ENCODE assay signal across 9 cellular contexts in the genomic region with DNA sequence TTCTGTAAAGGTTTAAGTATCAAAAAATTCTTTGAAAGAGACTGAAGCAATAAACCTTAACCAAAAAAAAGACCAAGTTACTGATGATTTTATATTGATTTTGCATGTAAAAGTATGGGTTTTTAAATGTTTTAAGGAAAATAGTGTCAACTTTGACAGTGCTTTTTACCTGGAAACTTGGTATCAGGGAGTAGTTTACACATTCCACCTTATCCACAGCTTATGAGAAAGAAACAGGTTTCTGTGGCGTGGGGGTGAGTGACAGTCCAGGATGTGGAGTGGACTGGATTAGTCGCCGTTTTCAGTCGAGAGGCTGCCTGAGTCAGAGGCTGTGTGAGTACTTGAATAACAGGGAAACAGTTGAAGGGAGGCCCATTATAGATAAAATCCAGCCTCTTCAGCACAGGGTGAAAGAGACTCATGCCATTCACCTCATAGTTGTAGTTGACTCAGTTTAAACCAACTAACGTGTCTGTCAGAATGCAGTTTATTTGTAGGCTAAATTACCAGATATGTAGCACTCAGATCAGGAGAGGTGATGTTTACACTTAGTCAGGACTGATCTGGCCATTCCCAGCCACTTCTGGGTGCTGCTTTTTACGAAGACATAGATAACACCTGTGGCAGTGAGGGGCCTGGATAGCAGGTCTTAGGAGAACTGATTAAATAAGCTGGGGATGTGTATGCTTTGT. TPM values are rescaled to one million over a fixed set of nuclear protein-coding genes. Genes with fewer than 3 reads are reported as not detected.
DNase-seq lines count a peak whose midpoint lies in the region; ATAC-seq, FAIRE-seq and TF ChIP-seq lines count a peak whose summit lies in the region.
"Had no signal": no experiment of that assay in that cellular context is flagged by ENCODE, and none has a peak within 500 bp of the region (broad histone marks: within the 10 kb centered on the region; RNA-seq: fewer than 3 reads in every experiment).

No MANE protein-coding gene starts in this region.

- peak; percentile 71 for FAIRE-seq in keratinocyte (lab: Jason Lieb, UNC)
- FAIRE-seq: H1 had no signal

- no peaks in the 10 kb centered on the region for H3K9me1 ChIP-seq in keratinocyte (ENCODE audit: control insufficient read depth, extremely low read depth, insufficient read depth, low read length)

- peak in 2 of 5 donors; percentile 49 to 83 for DNase-seq in CD4-positive, alpha-beta memory T cell
- DNase-seq in GM23338 (ENCODE audit: low spot score) (no peak), NT2/D1 (ENCODE audit: low read depth, low spot score) (peak; percentile 30), keratinocyte (ENCODE audit: low read depth, low spot score) (no peak), hippocampal formation (lab: John Stamatoyannopoulos, UW) (no peak), GM19240 (ENCODE audit: insufficient read length, low spot score) (no peak)
- peak; percentile 67 to 82 for DNase-seq in activated naive CD4-positive, alpha-beta T cell treated with anti-CD3 and anti-CD28 coated beads, Interleukin-2, amount 50 U/mL, for 72 hours (ENCODE audit: low spot score in 2 of 2)
- DNase-seq in stimulated activated CD8-positive, alpha-beta memory T cell treated with anti-CD3 and anti-CD28 coated beads, Interleukin-4, amount 100 ng/mL, for 48 hours = peak; percentile 85

- CTCF ChIA-PET in CD4-positive, alpha-beta memory T cell (lab: Charles Lee; ENCODE audit: partially characterized antibody) = interaction anchor here (0.9 to 14.1 kb wide), 7 partner anchors 28 to 127 kb away, joined by 3 to 217 read pairs (median 32); no protein-coding TSS in a partner anchor

- ATAC-seq in GM23338 = no peak
- peak; percentile 82 to 85 for ATAC-seq in activated naive CD4-positive, alpha-beta T cell treated with anti-CD3 and anti-CD28 coated beads, Interleukin-2, amount 50 U/mL, for 72 hours

- H4K20me1 ChIP-seq in GM23338 (replicated peaks; ENCODE audit: insufficient read depth) (peaks cover 9% of the 10 kb centered on the region), keratinocyte (ENCODE audit: control insufficient read depth, extremely low read depth, insufficient read depth, low read length) (no peaks in the 10 kb centered on the region)

- peak overlapping the region; percentile 88 to 99 (median 96) for H3K27ac Mint-ChIP-seq in CD4-positive, alpha-beta memory T cell
- no peak overlapping the region for H3K27ac Mint-ChIP-seq in GM23338
- H3K27ac Mint-ChIP-seq in activated naive CD4-positive, alpha-beta T cell treated with anti-CD3 and anti-CD28 coated beads, Interleukin-2, amount 50 U/mL, for 72 hours = peak overlapping the region; percentile 91 to 94

- no peak overlapping the region for H3K9ac ChIP-seq in NT2/D1 (ENCODE audit: insufficient read length, low read depth)
- no peak overlapping the region for H3K9ac ChIP-seq in keratinocyte (ENCODE audit: control insufficient read depth, extremely low read depth, insufficient read depth, low read length)

- dilution Hi-C loops in keratinocyte (cut with MboI; ENCODE audit: extremely low pct_ligation_motif_present, low sequenced_read_pairs) = no loop called here

- peaks cover 71% of the 10 kb centered on the region for H3K4me1 ChIP-seq in CD4-positive, alpha-beta memory T cell (ENCODE audit: insufficient read depth, low read length)
- H3K4me1 ChIP-seq in GM23338 (ENCODE audit: insufficient read depth) = no peaks in the 10 kb centered on the region; the same call in 1 of the 2 replicates
- H3K4me1 ChIP-seq in NT2/D1 (ENCODE audit: insufficient read depth, insufficient read length) = no peaks in the 10 kb centered on the region
- peaks cover 7% of the 10 kb centered on the region for H3K4me1 ChIP-seq in keratinocyte (ENCODE audit: control insufficient read depth, extremely low read depth, insufficient read depth, low read length)

- H3K4me2 ChIP-seq in GM23338 = no peak overlapping the region
- no peak overlapping the region for H3K4me2 ChIP-seq in keratinocyte (ENCODE audit: control insufficient read depth, extremely low read depth, insufficient read depth, low read depth, low read length)

- H3K9me3 Mint-ChIP-seq in CD4-positive, alpha-beta memory T cell = no peaks in the 10 kb centered on the region
- H3K9me3 Mint-ChIP-seq in GM23338 = no peaks in the 10 kb centered on the region
- no peaks in the 10 kb centered on the region for H3K9me3 Mint-ChIP-seq in activated naive CD4-positive, alpha-beta T cell treated with anti-CD3 and anti-CD28 coated beads, Interleukin-2, amount 50 U/mL, for 72 hours

- H3K9me3 ChIP-seq in CD4-positive, alpha-beta memory T cell (ENCODE audit: control insufficient read depth in 1 of 2, low read length in 2 of 2) = no peaks in the 10 kb centered on the region
- H3K9me3 ChIP-seq in NT2/D1 (ENCODE audit: insufficient read depth, low read length) = no peaks in the 10 kb centered on the region
- H3K9me3 ChIP-seq in keratinocyte (ENCODE audit: control insufficient read depth, low read depth, low read length) = no peaks in the 10 kb centered on the region

- H3K4me1 Mint-ChIP-seq in CD4-positive, alpha-beta memory T cell = peaks cover 48 to 82% (median 58%) of the 10 kb centered on the region in 4 donors
- peaks cover 22% of the 10 kb centered on the region for H3K4me1 Mint-ChIP-seq in GM23338

- peak overlapping the region; percentile 88 to 100 (median 99) for H3K4me3 Mint-ChIP-seq in CD4-positive, alpha-beta memory T cell
- H3K4me3 Mint-ChIP-seq in GM23338 = no peak overlapping the region

- intact Hi-C loops in CD4-positive, alpha-beta memory T cell (cut with micrococcal nuclease) = loop anchor here (1.0 to 5.0 kb wide), 7 partner anchors 16 to 105 kb away; a partner anchor contains a TSS

- no peaks in the 10 kb centered on the region for H3F3A ChIP-seq in GM23338 (replicated peaks; ENCODE audit: low read depth)

- H3K79me2 ChIP-seq in GM23338 (replicated peaks; ENCODE audit: insufficient read depth) = no peaks in the 10 kb centered on the region; the same call in 1 of the 2 replicates
- H3K79me2 ChIP-seq in keratinocyte (ENCODE audit: control insufficient read depth, insufficient read depth, low read length) = peaks cover 2% of the 10 kb centered on the region

- H3K9me2 ChIP-seq in GM23338 (ENCODE audit: insufficient read depth) = no peaks in the 10 kb centered on the region

- peak overlapping the region; percentile 47 to 78 for H3K4me3 ChIP-seq in CD4-positive, alpha-beta memory T cell (ENCODE audit: low read length in 2 of 2)
- H3K4me3 ChIP-seq in GM23338 (no peak overlapping the region), NT2/D1 (ENCODE audit: insufficient read length, low read depth) (no peak overlapping the region), keratinocyte (ENCODE audit: control insufficient read depth in 2 of 3, extremely low read depth in 1 of 3, insufficient read depth in 2 of 3, low read depth in 1 of 3, low read length in 3 of 3) (no peak overlapping the region)

- peaks cover 6% of the 10 kb centered on the region for H3K36me3 ChIP-seq in CD4-positive, alpha-beta memory T cell (ENCODE audit: insufficient read depth, low read length)
- H3K36me3 ChIP-seq in GM23338 (ENCODE audit: insufficient read depth) (no peaks in the 10 kb centered on the region), NT2/D1 (ENCODE audit: insufficient read depth, insufficient read length, low read length) (no peaks in the 10 kb centered on the region), keratinocyte (ENCODE audit: control insufficient read depth in 2 of 2, extremely low read depth in 1 of 2, insufficient read depth in 2 of 2, low read length in 2 of 2) (no peaks in the 10 kb centered on the region)

- POLR2A ChIA-PET in CD4-positive, alpha-beta memory T cell (lab: Charles Lee; ENCODE audit: partially characterized antibody) = interaction anchor here (0.6 to 19.6 kb wide), 21 partner anchors 8 to 128 kb away, joined by 3 to 929 read pairs (median 77); a partner anchor contains a TSS

- no peaks in the 10 kb centered on the region for H3K27me3 ChIP-seq in CD4-positive, alpha-beta memory T cell (ENCODE audit: insufficient read depth, low read length)
- H3K27me3 ChIP-seq in GM23338 (ENCODE audit: insufficient read depth) (no peaks in the 10 kb centered on the region), NT2/D1 (ENCODE audit: insufficient read depth, insufficient read length) (no peaks in the 10 kb centered on the region), keratinocyte (ENCODE audit: control insufficient read depth, extremely low read depth, insufficient read depth, low read length) (no peaks in the 10 kb centered on the region)

- H3K27me3 Mint-ChIP-seq in CD4-positive, alpha-beta memory T cell = no peaks in the 10 kb centered on the region
- peaks cover 2% of the 10 kb centered on the region for H3K27me3 Mint-ChIP-seq in GM23338 (ENCODE audit: insufficient read depth, low read depth, poor library complexity)

- no peak overlapping the region for H2AFZ ChIP-seq in GM23338
- no peak overlapping the region for H2AFZ ChIP-seq in keratinocyte (ENCODE audit: control insufficient read depth, low read length)

- peaks cover 44 to 47% of the 10 kb centered on the region in 2 donors for H3K36me3 Mint-ChIP-seq in CD4-positive, alpha-beta memory T cell
- H3K36me3 Mint-ChIP-seq in GM23338 (ENCODE audit: low read depth) = peaks cover 8% of the 10 kb centered on the region; the same call in 1 of the 3 replicates
- H3K36me3 Mint-ChIP-seq in activated naive CD4-positive, alpha-beta T cell treated with anti-CD3 and anti-CD28 coated beads, Interleukin-2, amount 50 U/mL, for 72 hours = peaks cover 49 to 56% of the 10 kb centered on the region in 2 donors

- TF ChIP-seq CTCF in GM23338 (conservative IDR thresholded peaks at IDR 0.05; ENCODE audit: low read depth in 2 of 2) (no peak), keratinocyte (optimal IDR thresholded peaks at IDR 0.05 in 1 of 3, IDR thresholded peaks at IDR 0.05 in 1 of 3, conservative IDR thresholded peaks at IDR 0.05 in 1 of 3; ENCODE audit: extremely low read depth in 1 of 3, insufficient read depth in 2 of 3, low read length in 3 of 3) (no peak)

- H3K27ac ChIP-seq in CD4-positive, alpha-beta memory T cell (ENCODE audit: low read depth, low read length) = peak overlapping the region; percentile 77
- H3K27ac ChIP-seq in GM23338 (ENCODE audit: low read depth) = peak overlapping the region; percentile 42; the same call in 1 of the 2 replicates
- peak overlapping the region; percentile 51 for H3K27ac ChIP-seq in keratinocyte (ENCODE audit: control insufficient read depth, insufficient read depth, low read length)

RNA-seq across cellular contexts. Expression of a gene that starts 0.6 kb away (rescaled TPM):
- total RNA-seq in CD4-positive, alpha-beta memory T cell = 100 to 1,000 TPM; 203 to 204 TPM
- polyA plus RNA-seq in CD4-positive, alpha-beta memory T cell = 100 to 1,000 TPM; 563 to 954 TPM
- total RNA-seq in GM23338 (2014; rRNA removed; shearing (Covaris generic)) = not detected in 2 replicates
- polyA plus RNA-seq in GM23338 (2016; fragmentation: Nextera tagmentation; extraction: Ambion mirVana) = 0.78 and 0.92 TPM in 2 replicates
- total RNA-seq in activated naive CD4-positive, alpha-beta T cell treated with anti-CD3 and anti-CD28 coated beads, Interleukin-2, amount 50 U/mL, for 72 hours = 10 to 100 TPM; 55.0 to 55.4 TPM
- 0.10 TPM in 1 of 3 replicates, not detected in the others for polyA plus RNA-seq in keratinocyte
- not detected for polyA plus RNA-seq in keratinocyte (2011; ENCODE audit: low read depth)
- not detected in 2 replicates for polyA plus RNA-seq in keratinocyte (2011; cell fraction: cytosol; rRNA removed)
- not detected in 2 replicates for polyA plus RNA-seq in keratinocyte (2011; cell fraction: nucleus; rRNA removed)
- polyA plus RNA-seq in keratinocyte (2012; ENCODE audit: low replicate concordance) = 0.42 TPM in 1 of 2 replicates, not detected in the other
- polyA minus RNA-seq in keratinocyte = not detected in 3 replicates
- not detected for polyA minus RNA-seq in keratinocyte (2011; cell fraction: cytosol; rRNA and poly(A)+ RNA removed)
- polyA minus RNA-seq in keratinocyte (2011; cell fraction: nucleus; rRNA and poly(A)+ RNA removed) = not detected in 2 replicates
- total RNA-seq: H1 had no signal
- polyA plus RNA-seq: H1 had no signal

RNA-seq across cellular contexts. Expression of a gene that starts 49.6 kb away (rescaled TPM):
- total RNA-seq in CD4-positive, alpha-beta memory T cell = 10 to 100 TPM; 21.5 to 22.8 TPM
- polyA plus RNA-seq in CD4-positive, alpha-beta memory T cell = 10 to 100 TPM; 23.1 to 29.5 TPM
- not detected in 2 replicates for total RNA-seq in GM23338 (2014; rRNA removed; shearing (Covaris generic))
- polyA plus RNA-seq in GM23338 (2016; fragmentation: Nextera tagmentation; extraction: Ambion mirVana) = 2.6 and 3.0 TPM in 2 replicates
- total RNA-seq in activated naive CD4-positive, alpha-beta T cell treated with anti-CD3 and anti-CD28 coated beads, Interleukin-2, amount 50 U/mL, for 72 hours = 1 to 10 TPM; 2.0 to 8.4 TPM
- polyA plus RNA-seq in keratinocyte = not detected in 3 replicates
- not detected for polyA plus RNA-seq in keratinocyte (2011; ENCODE audit: low read depth)
- not detected in 2 replicates for polyA plus RNA-seq in keratinocyte (2011; cell fraction: cytosol; rRNA removed)
- not detected in 2 replicates for polyA plus RNA-seq in keratinocyte (2011; cell fraction: nucleus; rRNA removed)
- polyA plus RNA-seq in keratinocyte (2012; ENCODE audit: low replicate concordance) = 0.68 TPM in 1 of 2 replicates, not detected in the other
- not detected in 3 replicates for polyA minus RNA-seq in keratinocyte
- not detected for polyA minus RNA-seq in keratinocyte (2011; cell fraction: cytosol; rRNA and poly(A)+ RNA removed)
- polyA minus RNA-seq in keratinocyte (2011; cell fraction: nucleus; rRNA and poly(A)+ RNA removed) = not detected in 2 replicates
- total RNA-seq: H1 had no signal
- polyA plus RNA-seq: H1 had no signal

Comparison
In these comparisons a context has a peak if more than half of its experiments do, and no peak if none do; other contexts are left out.
1. DNase-seq: peak in NT2/D1 (single experiment), activated naive CD4-positive, alpha-beta T cell treated with anti-CD3 and anti-CD28 coated beads, Interleukin-2, amount 50 U/mL, for 72 hours (2 of 2) and stimulated activated CD8-positive, alpha-beta memory T cell treated with anti-CD3 and anti-CD28 coated beads, Interleukin-4, amount 100 ng/mL, for 48 hours (single experiment); none in GM23338 (single experiment), keratinocyte (single experiment), hippocampal formation (0 of 2) and GM19240 (single experiment).
2. H3K4me3 ChIP-seq: peak in CD4-positive, alpha-beta memory T cell (2 of 2); none in GM23338 (single experiment), NT2/D1 (single experiment) and keratinocyte (0 of 3).
3. RNA of a gene that starts 0.6 kb away (total RNA-seq): 203 to 204 TPM in CD4-positive, alpha-beta memory T cell and 55.0 to 55.4 TPM in activated naive CD4-positive, alpha-beta T cell treated with anti-CD3 and anti-CD28 coated beads, Interleukin-2, amount 50 U/mL, for 72 hours; not detected in GM23338; every median in the first group is over 10 times any median in the second.
4. Peak in every context shown above with its lines, with median percentiles within 50 percentile points of each other: H3K27ac ChIP-seq.